Comparison of ENCODE assay signal across 33 cellular contexts in genomic region chr2:32005371-32005976, GRCh38. TPM values are rescaled to one million over a fixed set of nuclear protein-coding genes. Genes with fewer than 3 reads are reported as not detected.
DNase-seq lines count a peak whose midpoint lies in the region; ATAC-seq, FAIRE-seq and TF ChIP-seq lines count a peak whose summit lies in the region.
"Had no signal": no experiment of that assay in that cellular context is flagged by ENCODE, and none has a peak within 500 bp of the region (broad histone marks: within the 10 kb centered on the region; RNA-seq: fewer than 3 reads in every experiment).

No MANE protein-coding gene starts in this region.

- H3K27me3 Mint-ChIP-seq in Caco-2 (ENCODE audit: insufficient read depth, unreplicated experiment) = no peaks in the 10 kb centered on the region
- H3K27me3 Mint-ChIP-seq in naive thymus-derived CD4-positive, alpha-beta T cell = no peaks in the 10 kb centered on the region
- H3K27me3 Mint-ChIP-seq in activated T-cell treated with anti-CD3 and anti-CD28 coated beads, Interleukin-2, amount 50 U/mL, for 72 hours (ENCODE audit: low read depth) = no peaks in the 10 kb centered on the region
- H3K27me3 Mint-ChIP-seq: B cell; central memory CD8-positive, alpha-beta T cell; naive B cell; stimulated activated naive CD8-positive, alpha-beta T cell treated with anti-CD3 and anti-CD28 coated beads, Interleukin-15, Interleukin-2, amounts not matched to agents 100 ng/mL and 50 ng/mL, for 24 hours had no signal

- WGBS in GM12878 (ENCODE audit: insufficient coverage, insufficient replicate concordance, low lambda C conversion rate, missing lambda C conversion rate) = 100% methylated on average over 2 of the region's 2 CpGs

- in situ Hi-C loops in GM12878 (cut with MboI) = no loop called here

- peak overlapping the region; percentile 46; the same call in 1 of the 2 replicates for H3K27ac ChIP-seq in 22Rv1
- H3K27ac ChIP-seq in GM12878 (ENCODE audit: control insufficient read depth, insufficient read depth) = no peak overlapping the region
- H3K27ac ChIP-seq in naive thymus-derived CD4-positive, alpha-beta T cell (ENCODE audit: low read depth, low read length) = no peak overlapping the region
- H3K27ac ChIP-seq: gastroesophageal sphincter, HL-60, thoracic aorta had no signal

- H3K27me3 ChIP-seq in Caco-2 (replicated peaks; ENCODE audit: control insufficient read depth, insufficient read depth, low read length) (no peaks in the 10 kb centered on the region), GM12878 (replicated peaks in 1 of 2; ENCODE audit: control insufficient read depth in 2 of 2, insufficient read depth in 2 of 2, low read length in 1 of 2) (no peaks in the 10 kb centered on the region)
- no peaks in the 10 kb centered on the region for H3K27me3 ChIP-seq in naive thymus-derived CD4-positive, alpha-beta T cell (ENCODE audit: control insufficient read depth in 2 of 2, insufficient read depth in 2 of 2, low read length in 2 of 2)
- H3K27me3 ChIP-seq: gastroesophageal sphincter had no signal

- H3K9ac ChIP-seq in GM12878 (ENCODE audit: control insufficient read depth, insufficient read depth, low read length) = no peak overlapping the region

- intact Hi-C loops in Caco-2 (cut with micrococcal nuclease; ENCODE audit: unreplicated experiment) = no loop called here
- intact Hi-C loops in GM12878 (cut with micrococcal nuclease; ENCODE audit: unreplicated experiment) = loop anchor here (5.0 kb wide), 1 partner anchor 38 kb away; no protein-coding TSS in a partner anchor
- intact Hi-C loops in naive thymus-derived CD4-positive, alpha-beta T cell (cut with micrococcal nuclease) = loop anchor here in 1 of 2 donors (5.0 kb wide), 3 partner anchors 68 to 1472 kb away; partner anchors contain the start of gene RASGRP3

- DNase-seq in Caco-2 (no peak), GM12878 (ENCODE audit: low read depth, low spot score) (no peak), T-helper 1 cell (no peak), foreskin fibroblast (no peak)
- DNase-seq in naive thymus-derived CD4-positive, alpha-beta T cell = no peak
- DNase-seq in activated T-cell treated with anti-CD3 and anti-CD28 coated beads, Interleukin-2, amount 50 U/mL, for 72 hours = no peak
- DNase-seq: ACHN; activated CD4-positive, alpha-beta T cell treated with anti-CD3 and anti-CD28 coated beads for 1 hour; activated gamma-delta T cell; activated T-cell treated with anti-CD3 and anti-CD28 coated beads for 4 hours; COR-L47; dermis blood vessel endothelial cell; H9; KG1; kidney glomerular epithelial cell; midbrain; MM.1S; naive B cell; NCI-H2029 treated with DMSO at 0.1 percent for 48 hours; NCI-H524; NK-92 treated with Interleukin-12 subunit alpha and Interleukin-12 subunit beta, amount 100 ng/mL, for 24 hours; Right ventricle myocardium superior; small intestine had no signal

- H3K4me1 ChIP-seq in Caco-2 (peaks cover 43% of the 10 kb centered on the region), GM12878 (ENCODE audit: control insufficient read depth, insufficient read depth, low read length) (peaks cover 10% of the 10 kb centered on the region)
- H3K4me1 ChIP-seq in naive thymus-derived CD4-positive, alpha-beta T cell (ENCODE audit: control insufficient read depth in 2 of 2, insufficient read depth in 2 of 2, low read length in 2 of 2) = peaks cover 19 to 32% of the 10 kb centered on the region in 2 donors

- ATAC-seq in GM12878 (no peak), GM18873 (IDR thresholded peaks at IDR 0.05; ENCODE audit: low FRiP score, unreplicated experiment) (no peak)
- ATAC-seq in naive thymus-derived CD4-positive, alpha-beta T cell = no peak
- ATAC-seq in activated T-cell treated with anti-CD3 and anti-CD28 coated beads, Interleukin-2, amount 50 U/mL, for 72 hours (replicated peaks in 1 of 2) = no peak
- ATAC-seq: gastroesophageal sphincter had no signal

- H3K9me3 ChIP-seq in Caco-2 (no peaks in the 10 kb centered on the region), GM12878 (replicated peaks; ENCODE audit: control insufficient read depth, insufficient read depth, low read length) (no peaks in the 10 kb centered on the region)
- no peaks in the 10 kb centered on the region for H3K9me3 ChIP-seq in naive thymus-derived CD4-positive, alpha-beta T cell (ENCODE audit: control insufficient read depth in 2 of 3, low read length in 3 of 3)
- H3K9me3 ChIP-seq: gastroesophageal sphincter, thoracic aorta had no signal

- CTCF ChIA-PET in Caco-2 (lab: Charles Lee) (interaction anchor here (0.7 kb wide), 1 partner anchor 111 kb away, joined by 4 read pairs; no protein-coding TSS in a partner anchor), GM12878 (lab: Yijun Ruan, JAX) (interaction anchor here (0.8 kb wide), 1 partner anchor 119 kb away, joined by 6 read pairs; no protein-coding TSS in a partner anchor)
- CTCF ChIA-PET in naive thymus-derived CD4-positive, alpha-beta T cell (lab: Charles Lee) = no interaction called here

- peak overlapping the region; percentile 10 for H3K27ac Mint-ChIP-seq in Caco-2 (ENCODE audit: unreplicated experiment)
- H3K27ac Mint-ChIP-seq in naive thymus-derived CD4-positive, alpha-beta T cell = no peak overlapping the region
- H3K27ac Mint-ChIP-seq in activated T-cell treated with anti-CD3 and anti-CD28 coated beads, Interleukin-2, amount 50 U/mL, for 72 hours = no peak overlapping the region
- H3K27ac Mint-ChIP-seq: B cell; H9; naive B cell; stimulated activated naive CD8-positive, alpha-beta T cell treated with anti-CD3 and anti-CD28 coated beads, Interleukin-15, Interleukin-2, amounts not matched to agents 100 ng/mL and 50 ng/mL, for 24 hours; T-helper 2 cell treated with Interferon-gamma antibody and Interleukin-4, amounts not matched to agents 5 μg/mL and 100 μg/mL, for 36 hours had no signal

- no peaks in the 10 kb centered on the region for H3K9me3 Mint-ChIP-seq in Caco-2 (ENCODE audit: unreplicated experiment)
- no peaks in the 10 kb centered on the region for H3K9me3 Mint-ChIP-seq in naive thymus-derived CD4-positive, alpha-beta T cell
- no peaks in the 10 kb centered on the region for H3K9me3 Mint-ChIP-seq in activated T-cell treated with anti-CD3 and anti-CD28 coated beads, Interleukin-2, amount 50 U/mL, for 72 hours
- H3K9me3 Mint-ChIP-seq: central memory CD8-positive, alpha-beta T cell; H9; naive B cell; stimulated activated naive CD8-positive, alpha-beta T cell treated with anti-CD3 and anti-CD28 coated beads, Interleukin-15, Interleukin-2, amounts not matched to agents 100 ng/mL and 50 ng/mL, for 24 hours; T-helper 2 cell treated with Interferon-gamma antibody and Interleukin-4, amounts not matched to agents 5 μg/mL and 100 μg/mL, for 36 hours had no signal

- H3K4me3 ChIP-seq in Caco-2 (ENCODE audit: low read depth, low read length) = no peak overlapping the region
- H3K4me3 ChIP-seq in GM12878 = peak overlapping the region; percentile 54; the same call in 1 of the 2 replicates
- no peak overlapping the region for H3K4me3 ChIP-seq in naive thymus-derived CD4-positive, alpha-beta T cell (ENCODE audit: low read length)
- H3K4me3 ChIP-seq in foreskin fibroblast (ENCODE audit: low read depth in 1 of 2, low read length in 2 of 2) = no peak overlapping the region
- H3K4me3 ChIP-seq: gastroesophageal sphincter, thoracic aorta had no signal

- peaks cover 18% of the 10 kb centered on the region for H3K36me3 Mint-ChIP-seq in Caco-2 (ENCODE audit: insufficient read depth, unreplicated experiment)
- H3K36me3 Mint-ChIP-seq in naive thymus-derived CD4-positive, alpha-beta T cell = peaks cover 0 to 15% (median 8%) of the 10 kb centered on the region in 5 donors
- peaks cover 0 to 12% of the 10 kb centered on the region in 2 donors for H3K36me3 Mint-ChIP-seq in activated T-cell treated with anti-CD3 and anti-CD28 coated beads, Interleukin-2, amount 50 U/mL, for 72 hours (ENCODE audit: insufficient read depth in 2 of 2)
- H3K36me3 Mint-ChIP-seq: naive B cell had no signal

- RAD21 ChIA-PET in GM12878 (lab: Charles Lee; ENCODE audit: unreplicated experiment) = interaction anchor here (0.9 to 1.2 kb wide), 2 partner anchors 14 to 126 kb away, joined by 3 read pairs; no protein-coding TSS in a partner anchor

- H3K4me2 ChIP-seq in GM12878 (ENCODE audit: control insufficient read depth, insufficient read depth) = peak overlapping the region; percentile 21

- TF ChIP-seq EP300 in GM12878 (IDR thresholded peaks at IDR 0.05; ENCODE audit: borderline replicate concordance in 1 of 2, control insufficient read depth in 1 of 2, low read depth in 2 of 2, low read length in 2 of 2) = no peak

- H3K79me2 ChIP-seq in GM12878 (ENCODE audit: control insufficient read depth, insufficient read depth, low read length) = peaks cover 87% of the 10 kb centered on the region

- no peak for TF ChIP-seq POLR2A in GM12878 (IDR thresholded peaks at IDR 0.05; ENCODE audit: low read depth, low read length)

- FAIRE-seq in GM12878 (lab: Jason Lieb, UNC) = no peak
- FAIRE-seq: G401.6, small intestine had no signal

- no peaks in the 10 kb centered on the region for H3K36me3 ChIP-seq in Caco-2 (ENCODE audit: control insufficient read depth, insufficient read depth, low read length)
- H3K36me3 ChIP-seq in GM12878 (ENCODE audit: control insufficient read depth in 2 of 2, insufficient read depth in 2 of 2, low read length in 1 of 2) = no peaks in the 10 kb centered on the region
- H3K36me3 ChIP-seq in naive thymus-derived CD4-positive, alpha-beta T cell (ENCODE audit: control insufficient read depth in 2 of 3, insufficient read depth in 3 of 3, low read length in 3 of 3) = no peaks in the 10 kb centered on the region
- H3K36me3 ChIP-seq: gastroesophageal sphincter, thoracic aorta had no signal

- BruUV-seq in Caco-2 (replicated peaks; lab: Mats Ljungman, UMichigan) (no TSS peak), GM12878 (replicated peaks; lab: Mats Ljungman, UMichigan) (no TSS peak)

- SMC1A ChIA-PET in GM12878 (lab: Charles Lee; ENCODE audit: uncharacterized antibody, unreplicated experiment) = interaction anchor here (2.3 to 2.5 kb wide), 2 partner anchors 33 to 45 kb away, joined by 7 to 12 read pairs; no protein-coding TSS in a partner anchor

- no peak for TF ChIP-seq CTCF in 22Rv1 (IDR thresholded peaks at IDR 0.05)
- no peak for TF ChIP-seq CTCF in Caco-2 (IDR thresholded peaks at IDR 0.05; ENCODE audit: insufficient read depth in 1 of 2, low read depth in 1 of 2, low read length in 1 of 2, severe bottlenecking in 1 of 2, unreplicated experiment in 1 of 2)
- TF ChIP-seq CTCF in GM12878 (IDR thresholded peaks at IDR 0.05 in 2 of 3, conservative IDR thresholded peaks at IDR 0.05 in 1 of 3; ENCODE audit: control insufficient read depth in 2 of 3, extremely low read depth in 1 of 3, insufficient read depth in 1 of 3, low read depth in 3 of 3, low read length in 3 of 3) = no peak
- no peak for TF ChIP-seq CTCF in foreskin fibroblast (IDR thresholded peaks at IDR 0.05; ENCODE audit: low read depth, low read length)

- no peak for TF ChIP-seq RAD21 in GM12878 (IDR thresholded peaks at IDR 0.05; ENCODE audit: insufficient read depth, low read depth, low read length)

- peak overlapping the region; percentile 6 for H3K4me3 Mint-ChIP-seq in Caco-2 (ENCODE audit: unreplicated experiment)
- H3K4me3 Mint-ChIP-seq in naive thymus-derived CD4-positive, alpha-beta T cell = peak overlapping the region in 9 of 10 donors; percentile 8 to 84 (median 45)
- H3K4me3 Mint-ChIP-seq in activated T-cell treated with anti-CD3 and anti-CD28 coated beads, Interleukin-2, amount 50 U/mL, for 72 hours = peak overlapping the region in 1 of 2 donors; percentile 1
- H3K4me3 Mint-ChIP-seq: B cell; central memory CD8-positive, alpha-beta T cell; H9; stimulated activated naive CD8-positive, alpha-beta T cell treated with anti-CD3 and anti-CD28 coated beads, Interleukin-15, Interleukin-2, amounts not matched to agents 100 ng/mL and 50 ng/mL, for 24 hours; T-helper 2 cell treated with Interferon-gamma antibody and Interleukin-4, amounts not matched to agents 5 μg/mL and 100 μg/mL, for 36 hours had no signal

- H2AFZ ChIP-seq in GM12878 (ENCODE audit: control insufficient read depth, low read depth, low read length) = no peak overlapping the region

- H3K4me1 Mint-ChIP-seq in Caco-2 (ENCODE audit: low read depth, unreplicated experiment) = peaks cover 28% of the 10 kb centered on the region
- peaks cover 50 to 72% (median 66%) of the 10 kb centered on the region in 7 donors for H3K4me1 Mint-ChIP-seq in naive thymus-derived CD4-positive, alpha-beta T cell
- peaks cover 50% of the 10 kb centered on the region for H3K4me1 Mint-ChIP-seq in activated T-cell treated with anti-CD3 and anti-CD28 coated beads, Interleukin-2, amount 50 U/mL, for 72 hours (ENCODE audit: low read depth)

- no peaks in the 10 kb centered on the region for H4K20me1 ChIP-seq in GM12878 (ENCODE audit: control insufficient read depth, insufficient read depth)

- POLR2A ChIA-PET in Caco-2 (lab: Charles Lee) = interaction anchor here (0.6 kb wide), 1 partner anchor 39 kb away, joined by 6 read pairs; no protein-coding TSS in a partner anchor
- POLR2A ChIA-PET in GM12878 (lab: Charles Lee) = interaction anchor here (2.1 kb wide), 1 partner anchor 34 kb away, joined by 7 read pairs; the partner anchor contains the start of gene DPY30
- POLR2A ChIA-PET in naive thymus-derived CD4-positive, alpha-beta T cell (lab: Charles Lee) = no interaction called here

RNA-seq across cellular contexts. Expression of gene MEMO1, which starts 5.3 kb away (rescaled TPM):
- total RNA-seq in Caco-2 (2022) = 75.9 and 79.0 TPM in 2 replicates
- 61.0 and 68.9 TPM in 2 replicates for total RNA-seq in GM12878 (2013; cell fraction: nucleolus; rRNA removed)
- 39.5 and 39.8 TPM in 2 replicates for total RNA-seq in GM12878 (2014; rRNA removed)
- 62.6 and 66.1 TPM in 2 replicates for total RNA-seq in GM12878 (2014; rRNA removed; fragmentation: Illumina TruSeq; extraction: Trizol)
- total RNA-seq in GM12878 (2021) = 66.7 and 68.4 TPM in 2 replicates
- polyA plus RNA-seq in GM12878 (2011; ENCODE audit: low read depth) = 37.4 TPM
- polyA plus RNA-seq in GM12878 (2011; rRNA removed) = 79.6 and 91.7 TPM in 2 replicates
- polyA plus RNA-seq in GM12878 (2011; cell fraction: cytosol; rRNA removed) = 37.9 and 50.4 TPM in 2 replicates
- polyA plus RNA-seq in GM12878 (2011; cell fraction: nucleus; rRNA removed) = 44.6 and 47.1 TPM in 2 replicates
- 42.1 and 51.1 TPM in 2 replicates for polyA plus RNA-seq in GM12878 (2012)
- 67.7 and 70.4 TPM in 2 replicates for polyA plus RNA-seq in GM12878 (2014; fragmentation: Illumina TruSeq; extraction: Trizol)
- polyA plus RNA-seq in GM12878 (2014; fragmentation: Nextera tagmentation; extraction: Ambion mirVana) = 10 to 100 TPM; 73.9 to 99.1 TPM
- 69.6 and 74.9 TPM in 2 replicates for polyA plus RNA-seq in GM12878 (2014; rRNA removed)
- 10 to 100 TPM; 68.2 to 79.9 TPM for polyA plus RNA-seq in GM12878 (2016; fragmentation: Nextera tagmentation; extraction: Ambion mirVana)
- polyA minus RNA-seq in GM12878 (2011; rRNA and poly(A)+ RNA removed) = 58.7 and 61.4 TPM in 2 replicates
- 21.1 and 23.0 TPM in 2 replicates for polyA minus RNA-seq in GM12878 (2011; cell fraction: cytosol; rRNA and poly(A)+ RNA removed)
- 24.7 and 40.9 TPM in 2 replicates for polyA minus RNA-seq in GM12878 (2011; cell fraction: nucleus; rRNA and poly(A)+ RNA removed)
- 10 to 100 TPM; 44.5 to 49.2 (median 47.9) TPM for total RNA-seq in naive thymus-derived CD4-positive, alpha-beta T cell
- 10 to 100 TPM; 18.7 to 27.8 TPM for polyA plus RNA-seq in naive thymus-derived CD4-positive, alpha-beta T cell
- 10 to 100 TPM; 45.9 to 47.7 TPM for total RNA-seq in activated T-cell treated with anti-CD3 and anti-CD28 coated beads, Interleukin-2, amount 50 U/mL, for 72 hours

RNA-seq across cellular contexts. Expression of gene DPY30, which starts 34.1 kb away (rescaled TPM):
- 125 and 136 TPM in 2 replicates for total RNA-seq in Caco-2 (2022)
- 15.5 and 23.9 TPM in 2 replicates for total RNA-seq in GM12878 (2013; cell fraction: nucleolus; rRNA removed)
- 45.8 and 55.9 TPM in 2 replicates for total RNA-seq in GM12878 (2014; rRNA removed)
- 65.3 and 68.6 TPM in 2 replicates for total RNA-seq in GM12878 (2014; rRNA removed; fragmentation: Illumina TruSeq; extraction: Trizol)
- total RNA-seq in GM12878 (2021) = 50.3 and 55.9 TPM in 2 replicates
- 96.5 TPM for polyA plus RNA-seq in GM12878 (2011; ENCODE audit: low read depth)
- 95.0 and 148 TPM in 2 replicates for polyA plus RNA-seq in GM12878 (2011; rRNA removed)
- 45.6 and 58.0 TPM in 2 replicates for polyA plus RNA-seq in GM12878 (2011; cell fraction: cytosol; rRNA removed)
- polyA plus RNA-seq in GM12878 (2011; cell fraction: nucleus; rRNA removed) = 33.2 and 38.4 TPM in 2 replicates
- polyA plus RNA-seq in GM12878 (2012) = 72.7 and 80.4 TPM in 2 replicates
- polyA plus RNA-seq in GM12878 (2014; fragmentation: Illumina TruSeq; extraction: Trizol) = 83.4 and 103 TPM in 2 replicates
- polyA plus RNA-seq in GM12878 (2014; fragmentation: Nextera tagmentation; extraction: Ambion mirVana) = 100 to 1,000 TPM; 287 to 307 TPM
- 49.9 and 63.9 TPM in 2 replicates for polyA plus RNA-seq in GM12878 (2014; rRNA removed)
- 100 to 1,000 TPM; 149 to 161 TPM for polyA plus RNA-seq in GM12878 (2016; fragmentation: Nextera tagmentation; extraction: Ambion mirVana)
- polyA minus RNA-seq in GM12878 (2011; rRNA and poly(A)+ RNA removed) = 19.8 and 22.3 TPM in 2 replicates
- 11.8 and 13.4 TPM in 2 replicates for polyA minus RNA-seq in GM12878 (2011; cell fraction: cytosol; rRNA and poly(A)+ RNA removed)
- polyA minus RNA-seq in GM12878 (2011; cell fraction: nucleus; rRNA and poly(A)+ RNA removed) = 6.3 and 7.6 TPM in 2 replicates
- total RNA-seq in naive thymus-derived CD4-positive, alpha-beta T cell = 10 to 100 TPM; 21.4 to 61.9 (median 45.6) TPM
- 100 to 1,000 TPM; 150 to 169 TPM for polyA plus RNA-seq in naive thymus-derived CD4-positive, alpha-beta T cell
- total RNA-seq in activated T-cell treated with anti-CD3 and anti-CD28 coated beads, Interleukin-2, amount 50 U/mL, for 72 hours = 10 to 100 TPM; 59.1 to 70.9 TPM

RNA-seq across cellular contexts. Expression of gene SPAST, which starts 57.9 kb away (rescaled TPM):
- total RNA-seq in Caco-2 (2022) (29.7 and 31.7 TPM in 2 replicates), GM12878 (2014; rRNA removed) (14.3 and 16.9 TPM in 2 replicates), GM12878 (2014; rRNA removed; fragmentation: Illumina TruSeq; extraction: Trizol) (18.0 and 21.3 TPM in 2 replicates), GM12878 (2021) (13.9 and 16.0 TPM in 2 replicates)
- total RNA-seq in GM12878 (2013; cell fraction: nucleolus; rRNA removed) = 22.5 and 22.6 TPM in 2 replicates
- 2.9 TPM for polyA plus RNA-seq in GM12878 (2011; ENCODE audit: low read depth)
- polyA plus RNA-seq in GM12878 (2011; rRNA removed) (10.9 and 17.9 TPM in 2 replicates), GM12878 (2014; fragmentation: Illumina TruSeq; extraction: Trizol) (15.6 and 19.6 TPM in 2 replicates), GM12878 (2014; fragmentation: Nextera tagmentation; extraction: Ambion mirVana) (1 to 10 TPM; 4.3 to 8.4 TPM), GM12878 (2014; rRNA removed) (7.1 and 8.5 TPM in 2 replicates), GM12878 (2016; fragmentation: Nextera tagmentation; extraction: Ambion mirVana) (1 to 10 TPM; 7.7 to 9.1 TPM)
- polyA plus RNA-seq in GM12878 (2011; cell fraction: cytosol; rRNA removed) = 5.1 and 6.2 TPM in 2 replicates
- polyA plus RNA-seq in GM12878 (2011; cell fraction: nucleus; rRNA removed) = 2.6 and 5.1 TPM in 2 replicates
- 4.4 and 5.0 TPM in 2 replicates for polyA plus RNA-seq in GM12878 (2012)
- 12.8 and 16.0 TPM in 2 replicates for polyA minus RNA-seq in GM12878 (2011; rRNA and poly(A)+ RNA removed)
- polyA minus RNA-seq in GM12878 (2011; cell fraction: cytosol; rRNA and poly(A)+ RNA removed) = 9.6 and 9.8 TPM in 2 replicates
- 8.2 and 13.7 TPM in 2 replicates for polyA minus RNA-seq in GM12878 (2011; cell fraction: nucleus; rRNA and poly(A)+ RNA removed)
- total RNA-seq in naive thymus-derived CD4-positive, alpha-beta T cell = 10 to 100 TPM; 16.3 to 21.0 (median 20.3) TPM
- polyA plus RNA-seq in naive thymus-derived CD4-positive, alpha-beta T cell = 10 to 100 TPM; 11.0 to 12.1 TPM
- 10 to 100 TPM; 24.8 to 28.6 TPM for total RNA-seq in activated T-cell treated with anti-CD3 and anti-CD28 coated beads, Interleukin-2, amount 50 U/mL, for 72 hours
